In genomic region chr6:21595265-21595950, GRCh38 we compare ENCODE assay signal across 7 cellular contexts. TPM values are rescaled to one million over a fixed set of nuclear protein-coding genes. Genes with fewer than 3 reads are reported as not detected.
A peak's percentile ranks its signal among the peaks of the same experiment; 100 is the strongest.
DNase-seq lines count a peak whose midpoint lies in the region; ATAC-seq and TF ChIP-seq lines count a peak whose summit lies in the region.

No MANE protein-coding gene starts in this region.

- ATAC-seq in GM21528 (IDR thresholded peaks at IDR 0.05; ENCODE audit: low FRiP score, unreplicated experiment) (peak; percentile 23), GM18858 (IDR thresholded peaks at IDR 0.05; ENCODE audit: unreplicated experiment) (no peak)

- peak; percentile 33 for DNase-seq in NAMALWA (ENCODE audit: low spot score)
- peak in 1 of 2 donors; percentile 75 for DNase-seq in ascending aorta (ENCODE audit: low spot score in 2 of 2)

- H3K9me3 ChIP-seq in ES-I3 (ENCODE audit: control insufficient read depth, insufficient read depth, low read length), result no peaks in the 10 kb centered on the region
- no peaks in the 10 kb centered on the region for H3K9me3 ChIP-seq in ascending aorta
- H3K9me3 ChIP-seq in iPS-18a (ENCODE audit: control insufficient read depth, low read depth, low read length), result no peaks in the 10 kb centered on the region
- no peaks in the 10 kb centered on the region for H3K9me3 ChIP-seq in skeletal muscle tissue (ENCODE audit: control insufficient read depth in 3 of 3, low read length in 3 of 3)

- no peaks in the 10 kb centered on the region for H3K27me3 ChIP-seq in ascending aorta
- H3K27me3 ChIP-seq in iPS-18a (ENCODE audit: control insufficient read depth, insufficient read depth, low read length), result no peaks in the 10 kb centered on the region
- H3K27me3 ChIP-seq in skeletal muscle tissue (ENCODE audit: control insufficient read depth in 3 of 3, insufficient read depth in 3 of 3, low read length in 3 of 3), result no peaks in the 10 kb centered on the region

- intact Hi-C loops in ascending aorta (cut with DNase I), result loop anchor here (5.0 to 10.0 kb wide), 5 partner anchors 137 to 1299 kb away; no protein-coding TSS in a partner anchor

- peak overlapping the region; percentile 78 for H3K4me3 ChIP-seq in ascending aorta
- H3K4me3 ChIP-seq in iPS-18a (ENCODE audit: low read length), result peak overlapping the region; percentile 85
- peak overlapping the region; percentile 86 to 91 (median 87) for H3K4me3 ChIP-seq in skeletal muscle tissue (ENCODE audit: low read length in 3 of 3)

- TF ChIP-seq CTCF in ascending aorta (IDR thresholded peaks at IDR 0.05), result no peak

- H3K4me1 ChIP-seq in ES-I3 (ENCODE audit: insufficient read depth, low read length) (peaks cover 7% of the 10 kb centered on the region; the same call in 1 of the 2 replicates), ascending aorta (peaks cover 0 to 4% of the 10 kb centered on the region in 2 donors), iPS-18a (ENCODE audit: control insufficient read depth, low read depth, low read length) (peaks cover 19% of the 10 kb centered on the region), skeletal muscle tissue (ENCODE audit: control insufficient read depth in 3 of 3, insufficient read depth in 3 of 3, low read length in 3 of 3) (peaks cover 10 to 26% (median 11%) of the 10 kb centered on the region in 3 donors)

- H3K9ac ChIP-seq in ES-I3 (ENCODE audit: low read depth, low read length) (peak overlapping the region; percentile 87), iPS-18a (ENCODE audit: low read length) (peak overlapping the region; percentile 93), skeletal muscle tissue (ENCODE audit: low read depth in 1 of 3, low read length in 3 of 3) (peak overlapping the region; percentile 80 to 92 (median 80))

- H3K36me3 ChIP-seq in ES-I3 (ENCODE audit: insufficient read depth, low read length) (peaks cover 21% of the 10 kb centered on the region), ascending aorta (no peaks in the 10 kb centered on the region), iPS-18a (ENCODE audit: control insufficient read depth, low read depth, low read length) (peaks cover 6% of the 10 kb centered on the region), skeletal muscle tissue (ENCODE audit: control insufficient read depth in 3 of 3, insufficient read depth in 3 of 3, low read length in 3 of 3) (no peaks in the 10 kb centered on the region)

- peak overlapping the region; percentile 91 to 97 for H3K27ac ChIP-seq in ascending aorta
- H3K27ac ChIP-seq in iPS-18a (ENCODE audit: low read length), result peak overlapping the region; percentile 64
- H3K27ac ChIP-seq in skeletal muscle tissue (ENCODE audit: low read depth, low read length), result peak overlapping the region; percentile 79

RNA-seq across cellular contexts. Expression of gene SOX4, which starts 1.9 kb away (rescaled TPM):
- total RNA-seq in ascending aorta (10.4 TPM), skeletal muscle tissue (46.4 TPM)
